ENCODE assay signal across 33 cellular contexts in the genomic region with DNA sequence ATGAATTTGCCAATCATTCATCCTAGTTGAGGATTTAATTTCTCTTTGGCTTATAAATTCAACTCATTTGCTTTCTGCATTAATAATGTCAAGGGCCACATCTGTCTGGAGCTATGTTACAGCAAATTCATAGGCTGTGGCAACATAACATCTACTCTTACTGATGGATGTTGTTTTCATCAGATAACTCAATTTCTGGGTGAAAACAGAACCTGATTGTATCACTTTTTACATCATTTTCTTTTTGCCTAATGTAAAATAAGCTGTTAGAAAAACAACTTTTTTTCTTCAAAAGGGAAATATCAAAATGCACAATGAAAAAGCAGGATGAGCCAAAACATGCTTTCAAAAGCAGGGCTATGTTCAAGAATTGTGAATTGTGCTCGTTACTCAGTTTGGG.
A peak's percentile ranks its signal among the peaks of the same experiment; 100 is the strongest.
DNase-seq lines count a peak whose midpoint lies in the region; ATAC-seq, FAIRE-seq and TF ChIP-seq lines count a peak whose summit lies in the region.
"Had no signal": no experiment of that assay in that cellular context is flagged by ENCODE, and none has a peak within 500 bp of the region (broad histone marks: within the 10 kb centered on the region; RNA-seq: fewer than 3 reads in every experiment).

No MANE protein-coding gene starts in this region.

- no peaks in the 10 kb centered on the region; the same call in 1 of the 2 replicates for H3K27me3 ChIP-seq in SK-N-SH (ENCODE audit: insufficient read depth)
- H3K27me3 ChIP-seq in mammary epithelial cell (ENCODE audit: insufficient read depth, low read length), result no peaks in the 10 kb centered on the region
- H3K27me3 ChIP-seq: BE2C; BLaER1; BLaER1 treated with 17β-estradiol and CSF1 and Interleukin-3, amounts not matched to agents 10 nM and 100 nM had no signal

- intact Hi-C loops in mammary epithelial cell (cut with micrococcal nuclease), result no loop called here

- H3K79me2 ChIP-seq in SK-N-SH (ENCODE audit: insufficient read depth) (no peaks in the 10 kb centered on the region), mammary epithelial cell (ENCODE audit: insufficient read depth, low read length) (no peaks in the 10 kb centered on the region)

- TF ChIP-seq CTCF in A549 (IDR thresholded peaks at IDR 0.05) (no peak), SK-N-SH (IDR thresholded peaks at IDR 0.05) (no peak), mammary epithelial cell (conservative IDR thresholded peaks at IDR 0.05 in 1 of 2, IDR thresholded peaks at IDR 0.05 in 1 of 2; ENCODE audit: extremely low read depth in 1 of 2, insufficient read depth in 1 of 2, low read depth in 1 of 2, low read length in 2 of 2) (no peak)

- WGBS in A549 (ENCODE audit: missing lambda C conversion rate), result 53% methylated on average over 1 of the region's 1 CpG
- WGBS in SK-N-SH (ENCODE audit: low lambda C conversion rate), result 46% methylated on average over 1 of the region's 1 CpG
- WGBS in mammary epithelial cell (ENCODE audit: low coverage, missing lambda C conversion rate), result 100% methylated on average over 1 of the region's 1 CpG

- POLR2A ChIA-PET in A549 (lab: Yijun Ruan, JAX), result interaction anchor here (1.0 kb wide), 1 partner anchor 206 kb away, joined by 3 read pairs; a partner anchor contains a TSS
- POLR2A ChIA-PET in SK-N-SH (lab: Yijun Ruan, JAX), result no interaction called here

- TF ChIP-seq EP300 in A549 (IDR thresholded peaks at IDR 0.05), result no peak
- peak in 1 of 2 experiments; percentile 39; a peak in 1 of 4 replicates for TF ChIP-seq EP300 in SK-N-SH (IDR thresholded peaks at IDR 0.05; ENCODE audit: borderline replicate concordance in 1 of 2, low read depth in 1 of 2, low read length in 1 of 2)

- H3K27ac ChIP-seq in A549 (no peak overlapping the region), SK-N-MC (peak overlapping the region; percentile 22; the same call in 1 of the 2 replicates), SK-N-SH (ENCODE audit: low read depth in 2 of 2, low read length in 1 of 2) (peak overlapping the region in 1 of 2 experiments; percentile 58; a peak in 2 of 4 replicates), mammary epithelial cell (ENCODE audit: insufficient read depth, low read depth, low read length) (no peak overlapping the region)
- H3K27ac ChIP-seq: 22Rv1; BLaER1; BLaER1 treated with 17β-estradiol and CSF1 and Interleukin-3, amounts not matched to agents 10 nM and 100 nM; C4-2B had no signal

- H3K4me3 ChIP-seq in A549 (no peak overlapping the region), SK-N-MC (no peak overlapping the region), SK-N-SH (ENCODE audit: low read depth in 2 of 2, low read length in 1 of 2) (no peak overlapping the region), mammary epithelial cell (replicated peaks in 1 of 3; ENCODE audit: insufficient read depth in 1 of 3, low read depth in 2 of 3, low read length in 3 of 3) (no peak overlapping the region)
- H3K4me3 ChIP-seq: BLaER1; BLaER1 treated with 17β-estradiol and CSF1 and Interleukin-3, amounts not matched to agents 10 nM and 100 nM had no signal

- FAIRE-seq in A549 (lab: Jason Lieb, UNC), result peak; percentile 39
- FAIRE-seq: D721Med had no signal

- H3K9me3 ChIP-seq in A549 (no peaks in the 10 kb centered on the region), SK-N-MC (ENCODE audit: low read depth, low read length) (no peaks in the 10 kb centered on the region), SK-N-SH (no peaks in the 10 kb centered on the region), mammary epithelial cell (replicated peaks; ENCODE audit: insufficient read depth, low read length) (no peaks in the 10 kb centered on the region)
- H3K9me3 ChIP-seq: BE2C; BLaER1; BLaER1 treated with 17β-estradiol and CSF1 and Interleukin-3, amounts not matched to agents 10 nM and 100 nM; Caco-2 had no signal

- CTCF ChIA-PET in A549 (lab: Yijun Ruan, JAX) (interaction anchor here (0.7 kb wide), 1 partner anchor 14 kb away, joined by 3 read pairs; no protein-coding TSS in a partner anchor), SK-N-SH (lab: Yijun Ruan, JAX) (interaction anchor here (0.9 to 2.1 kb wide), 5 partner anchors 17 to 318 kb away, joined by 3 to 10 read pairs (median 4); no protein-coding TSS in a partner anchor), mammary epithelial cell (lab: Charles Lee; ENCODE audit: low non-redundant PET) (no interaction called here)

- TF ChIP-seq RAD21 in A549 (conservative IDR thresholded peaks at IDR 0.05 in 1 of 2, IDR thresholded peaks at IDR 0.05 in 1 of 2) (no peak), SK-N-SH (IDR thresholded peaks at IDR 0.05; ENCODE audit: low read length) (no peak)

- H3K9ac ChIP-seq in SK-N-MC (ENCODE audit: insufficient read length) (no peak overlapping the region), SK-N-SH (no peak overlapping the region), mammary epithelial cell (ENCODE audit: insufficient read depth, low read length) (no peak overlapping the region)
- H3K9ac ChIP-seq: BLaER1; BLaER1 treated with 17β-estradiol and CSF1 and Interleukin-3, amounts not matched to agents 10 nM and 100 nM had no signal

- H3K4me2 ChIP-seq in A549 (no peak overlapping the region), SK-N-SH (no peak overlapping the region), mammary epithelial cell (ENCODE audit: insufficient read depth, low read depth, low read length) (no peak overlapping the region)
- H3K4me2 ChIP-seq: BLaER1; BLaER1 treated with 17β-estradiol and CSF1 and Interleukin-3, amounts not matched to agents 10 nM and 100 nM had no signal

- no peaks in the 10 kb centered on the region for H3F3A ChIP-seq in SK-N-SH (replicated peaks; ENCODE audit: insufficient read depth)

- dilution Hi-C loops in mammary epithelial cell (cut with HindIII; ENCODE audit: low sequenced_read_pairs), result no loop called here

- H3K36me3 ChIP-seq in SK-N-MC (ENCODE audit: insufficient read depth, low read length), result no peaks in the 10 kb centered on the region
- no peaks in the 10 kb centered on the region for H3K36me3 ChIP-seq in SK-N-SH (replicated peaks in 1 of 2; ENCODE audit: control insufficient read depth in 1 of 2, insufficient read depth in 2 of 2, low read length in 1 of 2)
- no peaks in the 10 kb centered on the region for H3K36me3 ChIP-seq in mammary epithelial cell (ENCODE audit: insufficient read depth, low read length)
- H3K36me3 ChIP-seq: BE2C had no signal

- ATAC-seq in A549, result no peak
- no peak for ATAC-seq in SK-N-SH treated with all-trans-retinoic acid at 6 μM for 48 hours
- ATAC-seq in GM18861 (IDR thresholded peaks at IDR 0.05; ENCODE audit: unreplicated experiment), result no peak
- ATAC-seq: CD8-positive, alpha-beta T cell had no signal

- no peak overlapping the region for H2AFZ ChIP-seq in SK-N-SH (ENCODE audit: low read depth)
- no peak overlapping the region for H2AFZ ChIP-seq in mammary epithelial cell (ENCODE audit: low read depth, low read length)

- H4K20me1 ChIP-seq in SK-N-SH (ENCODE audit: insufficient read depth), result no peaks in the 10 kb centered on the region
- no peaks in the 10 kb centered on the region for H4K20me1 ChIP-seq in mammary epithelial cell (ENCODE audit: insufficient read depth, low read length)
- H4K20me1 ChIP-seq: BLaER1; BLaER1 treated with 17β-estradiol and CSF1 and Interleukin-3, amounts not matched to agents 10 nM and 100 nM had no signal

- no TSS peak for BruUV-seq in mammary epithelial cell (replicated peaks; lab: Mats Ljungman, UMichigan)

- H3K4me1 ChIP-seq in A549 (no peaks in the 10 kb centered on the region), SK-N-SH (ENCODE audit: control insufficient read depth in 1 of 2, insufficient read depth in 2 of 2, low read depth in 1 of 2, low read length in 1 of 2) (peaks cover 0 to 10% of the 10 kb centered on the region in 2 experiments; a peak in 2 of 4 replicates), mammary epithelial cell (ENCODE audit: insufficient read depth, low read length) (no peaks in the 10 kb centered on the region)
- H3K4me1 ChIP-seq: BE2C, BLaER1, Caco-2 had no signal

- in situ Hi-C loops in mammary epithelial cell (cut with MboI; ENCODE audit: low sequenced_read_pairs in 2 of 2), result no loop called here

- no peak for TF ChIP-seq POLR2A in A549 (IDR thresholded peaks at IDR 0.05; ENCODE audit: low read length)

- H3K9me2 ChIP-seq in SK-N-SH, result no peaks in the 10 kb centered on the region

- DNase-seq in A549 (ENCODE audit: low read depth in 1 of 2, low spot score in 1 of 2), result no peak
- DNase-seq in SK-N-MC (ENCODE audit: low read depth, low spot score), result no peak
- peak; percentile 22 for DNase-seq in SK-N-SH
- DNase-seq in mammary epithelial cell, result no peak
- no peak for DNase-seq in NCI-H2029 treated with DMSO at 0.1 percent for 48 hours (lab: John Stamatoyannopoulos, UW)
- DNase-seq in NCI-H146 (lab: John Stamatoyannopoulos, UW), result no peak
- DNase-seq: 8988T; ACHN; AML-193; BE2C; C1 segment of cervical spinal cord; Caco-2; Calu3; CD4-positive, alpha-beta memory T cell; CD4-positive, alpha-beta T cell; CD4-positive, CD25-positive, alpha-beta regulatory T cell; CD8-positive, alpha-beta memory T cell; CD8-positive, alpha-beta T cell; COR-L47; DMS 273 treated with DMSO at 0.1 percent for 48 hours; DMS153; DMS53; DMS79; DMS79 treated with DMSO at 0.1 percent for 48 hours; DND-41; EL had no signal

TF ChIP-seq in A549, 52 proteins besides CTCF, POLR2A, EP300 and RAD21 (continues in another document):
- TF ChIP-seq CHD4 (IDR thresholded peaks at IDR 0.05; ENCODE audit: borderline replicate concordance), result no peak
- no peak for TF ChIP-seq RARB (CRISPR knock-in tag; IDR thresholded peaks at IDR 0.05)
- TF ChIP-seq, protein P1, sequence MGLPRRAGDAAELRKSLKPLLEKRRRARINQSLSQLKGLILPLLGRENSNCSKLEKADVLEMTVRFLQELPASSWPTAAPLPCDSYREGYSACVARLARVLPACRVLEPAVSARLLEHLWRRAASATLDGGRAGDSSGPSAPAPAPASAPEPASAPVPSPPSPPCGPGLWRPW (IDR thresholded peaks at IDR 0.05), result no peak
- no peak for TF ChIP-seq JUN (IDR thresholded peaks at IDR 0.05)
- TF ChIP-seq NR3C1 (IDR thresholded peaks at IDR 0.05), result no peak

TF ChIP-seq in SK-N-SH, 30 proteins besides CTCF, POLR2A, EP300 and RAD21 (continues in another document):
- TF ChIP-seq JUND (IDR thresholded peaks at IDR 0.05) (no peak), GATA2 (CRISPR knock-in tag; IDR thresholded peaks at IDR 0.05) (peak; percentile 68), MEF2A (IDR thresholded peaks at IDR 0.05; ENCODE audit: borderline replicate concordance, low read depth) (no peak)

TF ChIP-seq in SK-N-SH treated with all-trans-retinoic acid at 6 μM for 48 hours, 23 proteins besides CTCF, POLR2A, EP300 and RAD21:
- peak; percentile 54; the same call in 1 of the 2 replicates for TF ChIP-seq TCF4 (CRISPR knock-in tag; IDR thresholded peaks at IDR 0.05; ENCODE audit: borderline replicate concordance)
- no peak for TF ChIP-seq ZFP30 (CRISPR knock-in tag; IDR thresholded peaks at IDR 0.05)
